Comparison of ENCODE assay signal across 8 cellular contexts in genomic region chr5:23877847-23878246, GRCh38.
"Had no signal": no experiment of that assay in that cellular context is flagged by ENCODE, and none has a peak within 500 bp of the region (broad histone marks: within the 10 kb centered on the region; RNA-seq: fewer than 3 reads in every experiment).

No MANE protein-coding gene starts in this region.

- H3K27me3 Mint-ChIP-seq: IgD-negative memory B cell had no signal

- H3K27ac Mint-ChIP-seq: IgD-negative memory B cell had no signal

- H3K4me3 ChIP-seq: K562 had no signal

- H3K4me3 Mint-ChIP-seq: IgD-negative memory B cell had no signal

- FAIRE-seq: HepG2, HTR-8/SVneo, K562 had no signal

- ATAC-seq: HepG2, K562 had no signal

- H3K27ac ChIP-seq: HL-60 had no signal

- H3K36me3 Mint-ChIP-seq: IgD-negative memory B cell had no signal

- DNase-seq: IMR-90, KBM-7, KG1 had no signal
